Comparison of ENCODE assay signal across 24 cellular contexts in genomic region chr12:38911611-38912010, GRCh38. TPM values are rescaled to one million over a fixed set of nuclear protein-coding genes. Genes with fewer than 3 reads are reported as not detected.
DNase-seq lines count a peak whose midpoint lies in the region; ATAC-seq and TF ChIP-seq lines count a peak whose summit lies in the region.
"Had no signal": no experiment of that assay in that cellular context is flagged by ENCODE, and none has a peak within 500 bp of the region (broad histone marks: within the 10 kb centered on the region; RNA-seq: fewer than 3 reads in every experiment).

No MANE protein-coding gene starts in this region.

- H3K79me2 ChIP-seq in PC-3 (ENCODE audit: low read length), result no peaks in the 10 kb centered on the region

- H3F3A ChIP-seq in PC-3 (ENCODE audit: low read length, unreplicated experiment), result no peaks in the 10 kb centered on the region

- no peak overlapping the region for H3K4me3 ChIP-seq in cardiac muscle cell
- no peak overlapping the region for H3K4me3 ChIP-seq in PC-3 (ENCODE audit: low read length)
- H3K4me3 ChIP-seq in epithelial cell of esophagus (ENCODE audit: low read length), result no peak overlapping the region
- H3K4me3 ChIP-seq in mucosa of descending colon, result no peak overlapping the region
- H3K4me3 ChIP-seq: pancreas, PC-9, transverse colon had no signal

- H3K36me3 ChIP-seq in cardiac muscle cell (no peaks in the 10 kb centered on the region), PC-3 (ENCODE audit: low read depth, low read length) (no peaks in the 10 kb centered on the region), mucosa of descending colon (ENCODE audit: low read depth) (no peaks in the 10 kb centered on the region)
- H3K36me3 ChIP-seq: pancreas, transverse colon had no signal

- no peaks in the 10 kb centered on the region for H4K20me1 ChIP-seq in PC-3 (ENCODE audit: low read length)

- no peak overlapping the region for H2AFZ ChIP-seq in PC-3 (ENCODE audit: low read length)
- H2AFZ ChIP-seq: PC-9 had no signal

- ATAC-seq in PC-3, result 0 out of 2 replicates have a peak, but pooled peaks have one; percentile 21
- ATAC-seq in mucosa of descending colon, result peak; percentile 49
- ATAC-seq: left cardiac atrium, pancreas, sciatic nerve, SK-N-SH treated with all-trans-retinoic acid at 6 μM for 48 hours had no signal

- POLR2A ChIA-PET in PC-3 (lab: Charles Lee; ENCODE audit: unreplicated experiment), result no interaction called here

- no peak overlapping the region for H3K9ac ChIP-seq in PC-3 (ENCODE audit: low read length)

- DNase-seq in cardiac muscle cell (ENCODE audit: low read depth in 1 of 2, low spot score in 1 of 2), result peak in 1 of 2 donors; percentile 21
- no peak for DNase-seq in cardiac septum (ENCODE audit: low spot score)
- DNase-seq in PC-3, result peak; percentile 11
- DNase-seq in epithelial cell of esophagus (ENCODE audit: low read depth), result no peak
- peak in 1 of 3 donors; percentile 61 for DNase-seq in mucosa of descending colon
- no peak for DNase-seq in NCI-H2029 treated with DMSO at 0.1 percent for 48 hours (lab: John Stamatoyannopoulos, UW)
- DNase-seq in NCI-H526 (lab: John Stamatoyannopoulos, UW), result no peak
- DNase-seq in DMS 273 (lab: John Stamatoyannopoulos, UW; ENCODE audit: unreplicated experiment), result no peak
- DNase-seq: activated CD4-positive, alpha-beta T cell treated with anti-CD3 and anti-CD28 coated beads, Interleukin-2, amount 10 ng/mL, durations not matched to agents 7 days and 5 days; activated CD8-positive, alpha-beta memory T cell treated with anti-CD3 and anti-CD28 coated beads, Interleukin-2, amount 50 U/mL, for 4 hours; activated effector memory CD4-positive, alpha-beta T cell treated with anti-CD3 and anti-CD28 coated beads, Interleukin-2, amount 50 U/mL, for 16 hours; CD4-positive, CD25-positive, alpha-beta regulatory T cell; central memory CD4-positive, alpha-beta T cell; DMS53; effector CD8-positive, alpha-beta T cell; left cardiac atrium; NCI-H1092 treated with DMSO at 0.1 percent for 48 hours; NCI-H2171; NCI-H774; pancreas; PC-9; transverse colon had no signal

- intact Hi-C loops in cardiac septum (cut with DNase I), result no loop called here
- intact Hi-C loops in PC-3 (cut with micrococcal nuclease), result no loop called here
- intact Hi-C loops in mucosa of descending colon (cut with DNase I, micrococcal nuclease), result no loop called here

- H3K9me3 ChIP-seq in cardiac muscle cell (ENCODE audit: low read depth) (no peaks in the 10 kb centered on the region), PC-3 (ENCODE audit: low read length) (no peaks in the 10 kb centered on the region), mucosa of descending colon (no peaks in the 10 kb centered on the region)
- H3K9me3 ChIP-seq: pancreas, transverse colon had no signal

- H3K27ac ChIP-seq in cardiac muscle cell, result no peak overlapping the region
- H3K27ac ChIP-seq in PC-3 (ENCODE audit: low read length), result no peak overlapping the region
- H3K27ac ChIP-seq: pancreas, PC-9, transverse colon had no signal

- no TSS peak for BruUV-seq in PC-3 (replicated peaks; lab: Mats Ljungman, UMichigan)

- TF ChIP-seq CTCF in cardiac muscle cell (IDR thresholded peaks at IDR 0.05; ENCODE audit: low read depth, low read length), result peak; percentile 6
- TF ChIP-seq CTCF in PC-3 (conservative IDR thresholded peaks at IDR 0.05; ENCODE audit: low read depth, low read length), result peak; percentile 44
- TF ChIP-seq CTCF in epithelial cell of esophagus (IDR thresholded peaks at IDR 0.05; ENCODE audit: insufficient read depth, low read depth, low read length, missing control alignments), result peak; percentile 27
- TF ChIP-seq CTCF in mucosa of descending colon (IDR thresholded peaks at IDR 0.05), result no peak

- H3K27me3 ChIP-seq in cardiac muscle cell (peaks cover 4% of the 10 kb centered on the region), PC-3 (ENCODE audit: low read length) (no peaks in the 10 kb centered on the region)
- H3K27me3 ChIP-seq: pancreas, transverse colon had no signal

- no peaks in the 10 kb centered on the region for H3K4me1 ChIP-seq in cardiac muscle cell (ENCODE audit: low read depth)
- no peaks in the 10 kb centered on the region for H3K4me1 ChIP-seq in PC-3 (ENCODE audit: insufficient read depth, low read length)
- H3K4me1 ChIP-seq in mucosa of descending colon (ENCODE audit: low read depth), result no peaks in the 10 kb centered on the region

- H3K9me2 ChIP-seq in PC-3 (replicated peaks; ENCODE audit: low read length), result no peaks in the 10 kb centered on the region

- CTCF ChIA-PET in PC-3 (lab: Charles Lee), result no interaction called here

- H3K4me2 ChIP-seq in PC-3 (ENCODE audit: low read length), result no peak overlapping the region
- H3K4me2 ChIP-seq: PC-9 had no signal

RNA-seq across cellular contexts. Expression of gene CPNE8, which starts 6.2 kb away (rescaled TPM):
- 0.60 and 0.81 TPM in 2 replicates for total RNA-seq in cardiac muscle cell
- 0.12 and 0.42 TPM in 2 replicates for polyA plus RNA-seq in cardiac muscle cell
- total RNA-seq in cardiac septum, result 6.1 TPM
- 7.2 and 12.6 TPM in 2 replicates for total RNA-seq in PC-3 (2014; rRNA removed)
- total RNA-seq in mucosa of descending colon, result 10 to 100 TPM; 23.4 to 31.5 (median 24.7) TPM
